9 cellular contexts compared by ENCODE assay signal in the genomic region with DNA sequence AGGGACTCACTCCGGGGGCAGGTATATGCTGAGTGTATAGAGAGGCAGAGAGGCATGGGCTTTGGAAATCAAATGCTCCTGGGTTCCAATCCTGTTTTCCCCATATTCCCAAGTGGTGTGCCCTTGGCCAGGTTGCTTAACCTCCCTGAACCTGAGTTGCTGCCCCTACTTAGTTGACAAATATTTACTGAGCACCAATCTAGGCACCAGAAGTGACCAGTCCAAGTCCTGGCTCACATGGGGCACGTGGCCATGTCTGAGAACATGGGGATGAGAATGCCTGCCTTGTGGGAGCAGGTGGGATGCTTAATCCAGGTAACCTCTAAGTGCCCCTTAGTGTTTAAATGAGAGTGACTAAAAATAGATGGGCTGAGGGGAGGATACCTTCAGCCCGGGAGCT. TPM values are rescaled to one million over a fixed set of nuclear protein-coding genes. Genes with fewer than 3 reads are reported as not detected.
DNase-seq lines count a peak whose midpoint lies in the region; ATAC-seq and TF ChIP-seq lines count a peak whose summit lies in the region.
"Had no signal": no experiment of that assay in that cellular context is flagged by ENCODE, and none has a peak within 500 bp of the region (broad histone marks: within the 10 kb centered on the region; RNA-seq: fewer than 3 reads in every experiment).

No MANE protein-coding gene starts in this region.

- H3K36me3 ChIP-seq in right atrium auricular region (peaks cover 16% of the 10 kb centered on the region), brain microvascular endothelial cell (replicated peaks) (peaks cover 13% of the 10 kb centered on the region), mesodermal cell (ENCODE audit: control insufficient read depth, insufficient read depth, low read length) (peaks cover 43% of the 10 kb centered on the region)

- H3K9me3 ChIP-seq in right atrium auricular region (no peaks in the 10 kb centered on the region), mesodermal cell (ENCODE audit: control insufficient read depth, low read length) (no peaks in the 10 kb centered on the region)

- H3K27ac ChIP-seq in right atrium auricular region: peak overlapping the region; percentile 34 to 93
- peak overlapping the region; percentile 72 for H3K27ac ChIP-seq in brain microvascular endothelial cell
- H3K27ac ChIP-seq in mesodermal cell (ENCODE audit: low read depth, low read length, severe bottlenecking): peak overlapping the region; percentile 57
- H3K27ac ChIP-seq: C4-2B had no signal

- H3K27me3 ChIP-seq in right atrium auricular region (no peaks in the 10 kb centered on the region), brain microvascular endothelial cell (replicated peaks) (no peaks in the 10 kb centered on the region)

- in situ Hi-C loops in brain microvascular endothelial cell (cut with HindIII; ENCODE audit: low pct_ligation_motif_present, low sequenced_read_pairs): no loop called here

- ATAC-seq in Right ventricle myocardium inferior (no peak), HG02870 (IDR thresholded peaks at IDR 0.05; ENCODE audit: unreplicated experiment) (no peak)

- H3K4me1 ChIP-seq in right atrium auricular region (peaks cover 0 to 84% of the 10 kb centered on the region in 2 donors), mesodermal cell (ENCODE audit: control insufficient read depth, insufficient read depth, low read length, poor library complexity, severe bottlenecking) (peaks cover 58% of the 10 kb centered on the region)

- intact Hi-C loops in Right ventricle myocardium inferior (cut with DNase I): no loop called here

- H3K4me3 ChIP-seq in right atrium auricular region: no peak overlapping the region
- no peak overlapping the region for H3K4me3 ChIP-seq in brain microvascular endothelial cell (ENCODE audit: low read depth, low read length)
- peak overlapping the region; percentile 14 for H3K4me3 ChIP-seq in mesodermal cell (ENCODE audit: extremely low read depth, insufficient read depth, low read length, poor library complexity, severe bottlenecking)

- no peak for TF ChIP-seq CTCF in right atrium auricular region (IDR thresholded peaks at IDR 0.05)
- TF ChIP-seq CTCF in brain microvascular endothelial cell (IDR thresholded peaks at IDR 0.05; ENCODE audit: low read depth, low read length, missing control alignments): no peak

- WGBS in mesodermal cell (ENCODE audit: insufficient coverage in 2 of 2), 2 experiments: 71 to 74% methylated on average over 2 to 3 of the region's 3 CpGs

- no peak for DNase-seq in right atrium auricular region (ENCODE audit: low spot score)
- no peak for DNase-seq in Right ventricle myocardium inferior (ENCODE audit: missing footprints)
- no peak for DNase-seq in brain microvascular endothelial cell
- no peak for DNase-seq in kidney glomerular epithelial cell (lab: John Stamatoyannopoulos, UW)
- no peak for DNase-seq in cerebellar cortex (ENCODE audit: low spot score)
- no peak for DNase-seq in midbrain (lab: John Stamatoyannopoulos, UW)

RNA-seq across cellular contexts. Expression of gene SOCS3, which starts 4.2 kb away (rescaled TPM):
- total RNA-seq in right atrium auricular region: 10 to 100 TPM; 39.9 to 56.8 TPM
- total RNA-seq in Right ventricle myocardium inferior: 12.2 TPM
- polyA plus RNA-seq in mesodermal cell (2013, experiment 1 of 2): 37.6 TPM
- polyA plus RNA-seq in mesodermal cell (2013, experiment 2 of 2): 29.9 TPM

RNA-seq across cellular contexts. Expression of gene PGS1, which starts 22.7 kb away (rescaled TPM):
- total RNA-seq in right atrium auricular region: 10 to 100 TPM; 21.2 to 21.8 TPM
- total RNA-seq in Right ventricle myocardium inferior: 16.7 TPM
- polyA plus RNA-seq in mesodermal cell (2013, experiment 1 of 2): 36.8 TPM
- polyA plus RNA-seq in mesodermal cell (2013, experiment 2 of 2): 28.0 TPM
